Comparison of ENCODE assay signal across 33 cellular contexts in genomic region chr18:65081786-65082185, GRCh38.
"Had no signal": no experiment of that assay in that cellular context is flagged by ENCODE, and none has a peak within 500 bp of the region (broad histone marks: within the 10 kb centered on the region; RNA-seq: fewer than 3 reads in every experiment).

No MANE protein-coding gene starts in this region.

- H3K9ac ChIP-seq: KMS-11 had no signal

- H3K4me2 ChIP-seq: KMS-11 had no signal

- H3K27me3 ChIP-seq: MG63 had no signal

- H3K27ac ChIP-seq: KMS-11 had no signal

- H3K36me3 ChIP-seq: MG63 had no signal

- H3K4me3 ChIP-seq: MG63 had no signal

- DNase-seq: Karpas-422, Kasumi-1, MG63, MM.1S, MV-4-11, NCI-H1048, NCI-H1092, NCI-H1092 treated with DMSO at 0.1 percent for 48 hours, NCI-H1105, NCI-H1105 treated with DMSO at 0.1 percent for 48 hours, NCI-H1417, NCI-H1417 treated with DMSO at 0.1 percent for 48 hours, NCI-H1436, NCI-H1436 treated with DMSO at 0.1 percent for 48 hours, NCI-H146, NCI-H1694, NCI-H1694 treated with DMSO at 0.1 percent for 48 hours, NCI-H187, NCI-H187 treated with DMSO at 0.1 percent for 48 hours, NCI-H1930, NCI-H2029, NCI-H2029 treated with DMSO at 0.1 percent for 48 hours, NCI-H2081, NCI-H2081 treated with DMSO at 0.1 percent for 48 hours, NCI-H2107, NCI-H2171, NCI-H2171 treated with DMSO at 0.1 percent for 48 hours, NCI-H226, NCI-H345, NCI-H446, NCI-H446 treated with DMSO at 0.1 percent for 48 hours, NCI-H510A had no signal

- H3K9me3 ChIP-seq: MG63 had no signal
